In genomic region chr20:407097-407952, GRCh38 we compare ENCODE assay signal across 1 cellular context.
TF ChIP-seq lines count a peak whose summit lies in the region.

No MANE protein-coding gene starts in this region.

TF ChIP-seq in K562, 482 proteins besides CTCF, POLR2A, EP300 and RAD21 (continued from another document and continues in another):
- no peak for TF ChIP-seq ID3 (CRISPR knock-in tag; IDR thresholded peaks at IDR 0.05)
- 0 out of 2 replicates have a peak, but pooled peaks have one; percentile 48 for TF ChIP-seq ID3 (tag; IDR thresholded peaks at IDR 0.05)
- TF ChIP-seq POLR2B (IDR thresholded peaks at IDR 0.05; ENCODE audit: low read depth, partially characterized antibody) = peak; percentile 64
- TF ChIP-seq HINFP (tag; conservative IDR thresholded peaks at IDR 0.05; ENCODE audit: low read depth) = no peak
- TF ChIP-seq ZKSCAN3 (CRISPR knock-in tag; IDR thresholded peaks at IDR 0.05) = no peak
- no peak for TF ChIP-seq ZNF23 (CRISPR knock-in tag; IDR thresholded peaks at IDR 0.05)
- peak in 1 of 2 experiments; percentile 26; a peak in 1 of 4 replicates for TF ChIP-seq ARNT (IDR thresholded peaks at IDR 0.05)
- no peak for TF ChIP-seq ZMIZ1 (IDR thresholded peaks at IDR 0.05; ENCODE audit: low read depth in 2 of 2, low read length in 2 of 2)
- peak; percentile 8; the same call in 1 of the 2 replicates for TF ChIP-seq CREM (IDR thresholded peaks at IDR 0.05; ENCODE audit: low read depth)
- TF ChIP-seq TGIF2 (CRISPR knock-in tag; IDR thresholded peaks at IDR 0.05) = no peak
- TF ChIP-seq E2F5 (CRISPR knock-in tag; IDR thresholded peaks at IDR 0.05) = no peak
- TF ChIP-seq SIX5 (IDR thresholded peaks at IDR 0.05; ENCODE audit: borderline replicate concordance in 1 of 2, insufficient read depth in 1 of 2, low read depth in 1 of 2, low read length in 2 of 2) = no peak
- TF ChIP-seq ZNF644 (tag; IDR thresholded peaks at IDR 0.05; ENCODE audit: low read depth) = no peak
- TF ChIP-seq PML (IDR thresholded peaks at IDR 0.05; ENCODE audit: low read length) = no peak
- TF ChIP-seq LCOR (CRISPR knock-in tag; IDR thresholded peaks at IDR 0.05) = 0 out of 2 replicates have a peak, but pooled peaks have one; percentile 42
- no peak for TF ChIP-seq ETV1 (tag; conservative IDR thresholded peaks at IDR 0.05; ENCODE audit: low read depth)
- TF ChIP-seq MTA1 (IDR thresholded peaks at IDR 0.05; ENCODE audit: borderline replicate concordance) = no peak
- TF ChIP-seq ARID1B (IDR thresholded peaks at IDR 0.05) = no peak
- TF ChIP-seq DLX4 (CRISPR knock-in tag; IDR thresholded peaks at IDR 0.05) = no peak
- peak; percentile 56; the same call in 1 of the 2 replicates for TF ChIP-seq ATF7 (IDR thresholded peaks at IDR 0.05)
- no peak for TF ChIP-seq KDM2B (CRISPR knock-in tag; IDR thresholded peaks at IDR 0.05)
- TF ChIP-seq HDAC1 (IDR thresholded peaks at IDR 0.05) = peak in 1 of 2 experiments; percentile 31; a peak in 1 of 4 replicates
- no peak for TF ChIP-seq RAD51 (IDR thresholded peaks at IDR 0.05; ENCODE audit: borderline replicate concordance, low read depth)
- TF ChIP-seq USF2 (CRISPR knock-in tag; IDR thresholded peaks at IDR 0.05) = no peak
- TF ChIP-seq RBM25 (IDR thresholded peaks at IDR 0.05; ENCODE audit: low read depth, low read length, severe bottlenecking) = no peak
- no peak for TF ChIP-seq ZNF778 (CRISPR knock-in tag; IDR thresholded peaks at IDR 0.05)
- no peak for TF ChIP-seq FOXM1 (IDR thresholded peaks at IDR 0.05; ENCODE audit: low read depth)
- TF ChIP-seq FOXM1 (CRISPR knock-in tag; IDR thresholded peaks at IDR 0.05; ENCODE audit: low read depth) = no peak
- TF ChIP-seq SOX6 (IDR thresholded peaks at IDR 0.05) = peak; percentile 35
- TF ChIP-seq TEAD4 (IDR thresholded peaks at IDR 0.05; ENCODE audit: low read length) = no peak
- no peak for TF ChIP-seq TEAD4 (CRISPR knock-in tag; IDR thresholded peaks at IDR 0.05; ENCODE audit: borderline replicate concordance)
- 0 out of 2 replicates have a peak, but pooled peaks have one; percentile 38 for TF ChIP-seq DPF2 (IDR thresholded peaks at IDR 0.05)
- no peak for TF ChIP-seq RREB1 (CRISPR knock-in tag; IDR thresholded peaks at IDR 0.05)
- no peak for TF ChIP-seq TAF7 (tag; IDR thresholded peaks at IDR 0.05)
- TF ChIP-seq ZFPM2 (CRISPR knock-in tag; IDR thresholded peaks at IDR 0.05) = no peak
- no peak for TF ChIP-seq ZNF609 (CRISPR knock-in tag; IDR thresholded peaks at IDR 0.05; ENCODE audit: borderline replicate concordance)
- no peak for TF ChIP-seq MAFF (IDR thresholded peaks at IDR 0.05; ENCODE audit: low read length)
- no peak for TF ChIP-seq GABPB1 (CRISPR knock-in tag; IDR thresholded peaks at IDR 0.05)
